ENCODE assay signal across 10 cellular contexts in the genomic region with DNA sequence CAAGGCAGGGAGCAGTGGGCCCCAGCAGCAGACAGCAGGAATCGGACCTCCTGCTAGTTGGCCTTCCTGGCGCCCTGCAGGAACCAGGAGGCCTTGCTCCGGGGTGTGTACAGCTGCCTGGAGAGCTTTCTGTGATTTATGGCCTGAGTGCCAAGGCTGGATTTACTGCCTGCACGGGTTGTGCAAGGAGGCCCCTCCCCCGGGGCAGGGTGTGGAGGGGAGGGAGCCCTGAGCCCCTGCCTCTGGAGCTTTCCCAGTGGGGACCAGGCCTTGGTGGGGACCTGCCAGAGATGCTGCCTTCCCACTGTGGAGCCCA. TPM values are rescaled to one million over a fixed set of nuclear protein-coding genes. Genes with fewer than 3 reads are reported as not detected.
DNase-seq lines count a peak whose midpoint lies in the region; ATAC-seq and TF ChIP-seq lines count a peak whose summit lies in the region.
"Had no signal": no experiment of that assay in that cellular context is flagged by ENCODE, and none has a peak within 500 bp of the region (broad histone marks: within the 10 kb centered on the region; RNA-seq: fewer than 3 reads in every experiment).

No MANE protein-coding gene starts in this region.

- H3K4me3 Mint-ChIP-seq in progenitor cell of endocrine pancreas (ENCODE audit: low read depth): no peak overlapping the region

- TF ChIP-seq CTCF in choroid plexus epithelial cell (conservative IDR thresholded peaks at IDR 0.05; ENCODE audit: low read depth, low read length) (no peak), progenitor cell of endocrine pancreas (IDR thresholded peaks at IDR 0.05; ENCODE audit: unreplicated experiment) (no peak)

- peak overlapping the region; percentile 49 for H3K27ac Mint-ChIP-seq in progenitor cell of endocrine pancreas

- H3K36me3 Mint-ChIP-seq in progenitor cell of endocrine pancreas (ENCODE audit: insufficient read depth): no peaks in the 10 kb centered on the region

- DNase-seq in DMS79 treated with DMSO at 0.1 percent for 48 hours (lab: John Stamatoyannopoulos, UW): peak; percentile 70
- peak; percentile 51 for DNase-seq in NCI-H187 treated with DMSO at 0.1 percent for 48 hours (lab: John Stamatoyannopoulos, UW)
- DNase-seq in choroid plexus epithelial cell (ENCODE audit: low read depth): peak; percentile 29
- DNase-seq in progenitor cell of endocrine pancreas (ENCODE audit: low spot score, unreplicated experiment): peak; percentile 35
- no peak for DNase-seq in hypothalamus (lab: John Stamatoyannopoulos, UW)
- no peak for DNase-seq in AML-193 (lab: John Stamatoyannopoulos, UW)
- DNase-seq in retina: no peak
- DNase-seq: activated CD4-positive, alpha-beta T cell treated with anti-CD3 and anti-CD28 coated beads for 48 hours had no signal

- no peak for ATAC-seq in GM21717 (IDR thresholded peaks at IDR 0.05; ENCODE audit: unreplicated experiment)

- H3K9me3 Mint-ChIP-seq in progenitor cell of endocrine pancreas (ENCODE audit: low read depth): peaks cover 5% of the 10 kb centered on the region
- H3K9me3 Mint-ChIP-seq: nephron had no signal

- peaks cover 17% of the 10 kb centered on the region for H3K4me1 Mint-ChIP-seq in progenitor cell of endocrine pancreas (ENCODE audit: low read depth)

- H3K27me3 Mint-ChIP-seq in progenitor cell of endocrine pancreas: peaks cover 23% of the 10 kb centered on the region

- H3K4me3 ChIP-seq in choroid plexus epithelial cell (ENCODE audit: low read depth, low read length): no peak overlapping the region

RNA-seq across cellular contexts. Expression of a gene that starts 7.2 kb away (rescaled TPM):
- 26.6 and 30.5 TPM in 2 replicates for total RNA-seq in progenitor cell of endocrine pancreas

RNA-seq across cellular contexts. Expression of a gene that starts 22.3 kb away (rescaled TPM):
- 19.9 and 20.3 TPM in 2 replicates for total RNA-seq in progenitor cell of endocrine pancreas

Comparison
In these comparisons a context has a peak if more than half of its experiments do, and no peak if none do; other contexts are left out.
1. DNase-seq: peak in DMS79 treated with DMSO at 0.1 percent for 48 hours (single experiment), NCI-H187 treated with DMSO at 0.1 percent for 48 hours (single experiment), choroid plexus epithelial cell (single experiment) and progenitor cell of endocrine pancreas (single experiment); none in hypothalamus (0 of 51), AML-193 (0 of 2) and retina (single experiment).